ENCODE assay signal across 19 cellular contexts in the genomic region with DNA sequence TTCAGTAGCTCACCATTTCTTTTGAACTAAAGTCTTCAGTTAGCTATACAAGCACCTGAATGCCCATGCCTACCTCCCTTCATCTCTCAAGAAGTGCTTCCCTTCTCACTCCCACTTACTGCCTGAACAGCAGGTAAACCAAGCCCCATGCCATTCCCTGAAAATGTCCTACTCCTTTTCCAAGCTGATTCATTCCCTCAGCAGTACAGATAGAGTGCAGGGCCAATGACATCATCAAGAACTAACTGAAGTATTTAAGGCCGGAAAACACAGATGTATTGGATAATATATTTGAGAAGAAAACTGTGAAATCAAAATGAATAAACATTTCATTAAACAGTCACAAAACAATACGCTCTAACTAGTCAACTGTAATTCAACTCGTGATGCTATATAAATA.
DNase-seq lines count a peak whose midpoint lies in the region; ATAC-seq, FAIRE-seq and TF ChIP-seq lines count a peak whose summit lies in the region.
"Had no signal": no experiment of that assay in that cellular context is flagged by ENCODE, and none has a peak within 500 bp of the region (broad histone marks: within the 10 kb centered on the region; RNA-seq: fewer than 3 reads in every experiment).

No MANE protein-coding gene starts in this region.

- no peak overlapping the region for H2BK120ac ChIP-seq in trophoblast cell (ENCODE audit: insufficient read depth, low read length, poor library complexity)

- no peaks in the 10 kb centered on the region for H4K20me1 ChIP-seq in HepG2 (ENCODE audit: insufficient read depth, low read length)

- no peak for DNase-seq in HepG2 (ENCODE audit: low spot score)
- DNase-seq in right lobe of liver: no peak
- DNase-seq in bronchial epithelial cell (ENCODE audit: low read depth): peak; percentile 12
- DNase-seq in fibroblast of villous mesenchyme (ENCODE audit: low read depth): peak; percentile 33
- no peak for DNase-seq in trophoblast cell
- DNase-seq in NCI-H1436 (lab: John Stamatoyannopoulos, UW): no peak
- DNase-seq in nucleus accumbens (lab: John Stamatoyannopoulos, UW): no peak
- DNase-seq: COR-L47, KG1, NCI-H1092, NCI-H1694 treated with DMSO at 0.1 percent for 48 hours, NCI-H774, Right ventricle myocardium superior had no signal

- peak overlapping the region; percentile 29 for H4K91ac ChIP-seq in trophoblast cell (ENCODE audit: low read depth, low read length)

- TF ChIP-seq EP300 in HepG2 (IDR thresholded peaks at IDR 0.05; ENCODE audit: low read depth in 2 of 2, low read length in 2 of 2): no peak
- TF ChIP-seq EP300 in HepG2 (CRISPR knock-in tag; IDR thresholded peaks at IDR 0.05; ENCODE audit: borderline replicate concordance): no peak

- no peaks in the 10 kb centered on the region for H3K9me3 ChIP-seq in HepG2 (ENCODE audit: low read length)
- no peaks in the 10 kb centered on the region for H3K9me3 ChIP-seq in right lobe of liver
- no peaks in the 10 kb centered on the region for H3K9me3 ChIP-seq in trophoblast cell (ENCODE audit: insufficient read depth, low read depth, low read length)

- H3K18ac ChIP-seq in trophoblast cell (ENCODE audit: low read length): no peak overlapping the region

- H3K14ac ChIP-seq in trophoblast cell (ENCODE audit: low read length): no peak overlapping the region

- H3K23ac ChIP-seq in trophoblast cell (ENCODE audit: low read length): no peak overlapping the region

- H3K27ac ChIP-seq in HepG2 (ENCODE audit: extremely low read length, insufficient read depth, low read length) (no peak overlapping the region), right lobe of liver (no peak overlapping the region), trophoblast cell (ENCODE audit: low read depth, low read length) (peak overlapping the region; percentile 69)
- H3K27ac ChIP-seq: 22Rv1 had no signal

- H2AK5ac ChIP-seq in trophoblast cell (ENCODE audit: low read length): no peak overlapping the region

- ATAC-seq in HepG2: no peak
- no peak for ATAC-seq in right lobe of liver
- no peak for ATAC-seq in HG03442 (IDR thresholded peaks at IDR 0.05; ENCODE audit: unreplicated experiment)
- ATAC-seq: GM12878, HCT116, Panc1 had no signal

- no peak overlapping the region for H3K4me2 ChIP-seq in HepG2 (ENCODE audit: low read depth, low read length)
- no peak overlapping the region for H3K4me2 ChIP-seq in trophoblast cell (ENCODE audit: low read length)

- no peak overlapping the region for H4K12ac ChIP-seq in trophoblast cell (ENCODE audit: low read depth, low read length)

- no peak overlapping the region for H4K8ac ChIP-seq in trophoblast cell (ENCODE audit: low read depth, low read length)

- no peaks in the 10 kb centered on the region for H3K4me1 ChIP-seq in HepG2 (ENCODE audit: insufficient read depth, low read length)
- no peaks in the 10 kb centered on the region for H3K4me1 ChIP-seq in right lobe of liver
- H3K4me1 ChIP-seq in trophoblast cell (ENCODE audit: control insufficient read depth in 1 of 2, insufficient read depth in 2 of 2, low read length in 2 of 2): peaks cover 5 to 9% of the 10 kb centered on the region in 2 experiments

- H3K36me3 ChIP-seq in HepG2 (replicated peaks in 1 of 2; ENCODE audit: control insufficient read depth in 1 of 2, insufficient read depth in 2 of 2, low read length in 2 of 2) (no peaks in the 10 kb centered on the region), right lobe of liver (no peaks in the 10 kb centered on the region), bronchial epithelial cell (ENCODE audit: control insufficient read depth, insufficient read depth, low read length) (no peaks in the 10 kb centered on the region), trophoblast cell (ENCODE audit: control insufficient read depth in 1 of 2, insufficient read depth in 2 of 2, low read length in 2 of 2) (no peaks in the 10 kb centered on the region)

- intact Hi-C loops in HepG2 (cut with micrococcal nuclease; ENCODE audit: unreplicated experiment) (no loop called here), right lobe of liver (cut with DNase I) (no loop called here)

- H3K27me3 ChIP-seq in HepG2 (ENCODE audit: control insufficient read depth in 1 of 2, insufficient read depth in 2 of 2, low read length in 2 of 2): no peaks in the 10 kb centered on the region
- H3K27me3 ChIP-seq in right lobe of liver: no peaks in the 10 kb centered on the region
- no peaks in the 10 kb centered on the region for H3K27me3 ChIP-seq in bronchial epithelial cell (ENCODE audit: control insufficient read depth, insufficient read depth, low read length)
- no peaks in the 10 kb centered on the region for H3K27me3 ChIP-seq in trophoblast cell (ENCODE audit: insufficient read depth, low read length)

- TF ChIP-seq POLR2A in HepG2 (IDR thresholded peaks at IDR 0.05; ENCODE audit: insufficient read depth in 1 of 2, low read depth in 2 of 2, low read length in 2 of 2): no peak
- TF ChIP-seq POLR2A in right lobe of liver (IDR thresholded peaks at IDR 0.05): no peak

- in situ Hi-C loops in HepG2 (cut with HindIII; ENCODE audit: extremely low pct_ligation_motif_present, low pct_unique_long_range_greater_than_20kb): no loop called here

- no peak for FAIRE-seq in HepG2 (lab: Jason Lieb, UNC)
- FAIRE-seq in bronchial epithelial cell (lab: Jason Lieb, UNC): no peak
- FAIRE-seq: GM12878, GM18507 had no signal

- TF ChIP-seq CTCF in HepG2 (CRISPR knock-in tag; IDR thresholded peaks at IDR 0.05): no peak
- no peak for TF ChIP-seq CTCF in right lobe of liver (IDR thresholded peaks at IDR 0.05)
- TF ChIP-seq CTCF in bronchial epithelial cell (IDR thresholded peaks at IDR 0.05; ENCODE audit: insufficient read depth, low read length, severe bottlenecking): no peak
- no peak for TF ChIP-seq CTCF in fibroblast of villous mesenchyme (IDR thresholded peaks at IDR 0.05; ENCODE audit: insufficient read depth, low read depth, low read length)

- H2BK12ac ChIP-seq in trophoblast cell (ENCODE audit: low read length): no peak overlapping the region

- H2AFZ ChIP-seq in HepG2 (ENCODE audit: low read length) (no peak overlapping the region), trophoblast cell (ENCODE audit: insufficient read depth, low read length, poor library complexity) (no peak overlapping the region)

- no peak overlapping the region for H3K4ac ChIP-seq in trophoblast cell (ENCODE audit: low read depth, low read length)

- H3K9ac ChIP-seq in HepG2 (ENCODE audit: insufficient read depth, low read depth, low read length) (no peak overlapping the region), trophoblast cell (ENCODE audit: low read length) (no peak overlapping the region)

- 17% methylated on average over 3 of the region's 3 CpGs for WGBS in HepG2 (ENCODE audit: low lambda C conversion rate)
- WGBS in right lobe of liver (ENCODE audit: insufficient coverage, low coverage, low lambda C conversion rate, missing lambda C conversion rate): 58% methylated on average over 3 of the region's 3 CpGs
- no CpG with 5 or more reads among the region's 3 CpGs for WGBS in trophoblast cell (ENCODE audit: extremely low coverage, insufficient coverage, insufficient read length)

- BruUV-seq in HepG2 (replicated peaks; lab: Mats Ljungman, UMichigan): no TSS peak

- H3K79me2 ChIP-seq in HepG2 (ENCODE audit: insufficient read depth, low read length): no peaks in the 10 kb centered on the region
- no peaks in the 10 kb centered on the region for H3K79me2 ChIP-seq in trophoblast cell (ENCODE audit: control insufficient read depth, insufficient read depth, low read length, poor library complexity)

- TF ChIP-seq RAD21 in HepG2 (CRISPR knock-in tag; IDR thresholded peaks at IDR 0.05): no peak

- CTCF ChIA-PET in HepG2 (lab: Yijun Ruan, JAX; ENCODE audit: low intra/inter-chr PET ratio, low total read pairs): no interaction called here

- POLR2A ChIA-PET in HepG2 (lab: Yijun Ruan, JAX): no interaction called here

- peaks cover 22% of the 10 kb centered on the region for H3K79me1 ChIP-seq in trophoblast cell (ENCODE audit: low read length)

- H3K4me3 ChIP-seq in HepG2 (replicated peaks in 1 of 3; ENCODE audit: insufficient read depth in 1 of 3, low read depth in 2 of 3, low read length in 3 of 3) (no peak overlapping the region), right lobe of liver (no peak overlapping the region), bronchial epithelial cell (ENCODE audit: low read depth, low read length) (no peak overlapping the region), fibroblast of villous mesenchyme (ENCODE audit: low read depth, low read length) (no peak overlapping the region), trophoblast cell (ENCODE audit: low read depth, low read length) (no peak overlapping the region)
- H3K4me3 ChIP-seq: GM12878 had no signal

- peak overlapping the region; percentile 5 for H2BK5ac ChIP-seq in trophoblast cell (ENCODE audit: low read depth, low read length, poor library complexity)

TF ChIP-seq in HepG2, 621 proteins besides CTCF, POLR2A, EP300 and RAD21:
- TF ChIP-seq SOX13 (IDR thresholded peaks at IDR 0.05) (no peak), SOX13 (CRISPR knock-in tag; conservative IDR thresholded peaks at IDR 0.05 in 1 of 2, IDR thresholded peaks at IDR 0.05 in 1 of 2) (no peak), SATB2 (CRISPR knock-in tag; IDR thresholded peaks at IDR 0.05) (no peak), CC2D1A (CRISPR knock-in tag; IDR thresholded peaks at IDR 0.05) (no peak), BHLHE40 (IDR thresholded peaks at IDR 0.05; ENCODE audit: low read length) (no peak), ATF7 (IDR thresholded peaks at IDR 0.05) (peak; percentile 87), ATF7 (CRISPR knock-in tag; IDR thresholded peaks at IDR 0.05) (no peak), KDM1A (CRISPR knock-in tag; IDR thresholded peaks at IDR 0.05) (no peak)
- TF ChIP-seq, protein P1, sequence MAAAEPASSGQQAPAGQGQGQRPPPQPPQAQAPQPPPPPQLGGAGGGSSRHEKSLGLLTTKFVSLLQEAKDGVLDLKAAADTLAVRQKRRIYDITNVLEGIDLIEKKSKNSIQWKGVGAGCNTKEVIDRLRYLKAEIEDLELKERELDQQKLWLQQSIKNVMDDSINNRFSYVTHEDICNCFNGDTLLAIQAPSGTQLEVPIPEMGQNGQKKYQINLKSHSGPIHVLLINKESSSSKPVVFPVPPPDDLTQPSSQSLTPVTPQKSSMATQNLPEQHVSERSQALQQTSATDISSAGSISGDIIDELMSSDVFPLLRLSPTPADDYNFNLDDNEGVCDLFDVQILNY (CRISPR knock-in tag; conservative IDR thresholded peaks at IDR 0.05): no peak

Comparison
In these comparisons a context has a peak if more than half of its experiments do, and no peak if none do; other contexts are left out.
1. DNase-seq: peak in bronchial epithelial cell (single experiment) and fibroblast of villous mesenchyme (single experiment); none in HepG2 (single experiment), right lobe of liver (0 of 3), trophoblast cell (0 of 2), NCI-H1436 (single experiment) and nucleus accumbens (0 of 56).